In the genomic region with DNA sequence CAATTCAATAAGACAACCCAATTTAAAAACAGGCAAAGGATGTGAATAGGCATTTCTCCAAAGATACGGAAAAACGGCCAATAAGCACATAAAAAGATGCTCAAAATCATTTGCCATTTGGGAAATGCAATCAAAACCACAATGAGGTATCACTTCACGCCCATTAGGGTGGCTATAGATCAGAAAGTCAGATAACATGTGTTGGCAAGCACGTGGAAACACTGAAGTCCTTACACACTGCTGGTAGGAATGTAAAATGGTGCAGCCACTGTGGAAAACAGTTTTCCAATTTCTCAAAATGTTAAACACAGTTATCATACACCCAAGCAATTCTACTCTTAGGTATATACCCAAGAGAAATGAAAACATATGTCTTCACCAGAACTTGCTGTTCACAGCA, we compare ENCODE assay signal across 6 cellular contexts. TPM values are rescaled to one million over a fixed set of nuclear protein-coding genes. Genes with fewer than 3 reads are reported as not detected.
DNase-seq lines count a peak whose midpoint lies in the region; ATAC-seq and TF ChIP-seq lines count a peak whose summit lies in the region.
"Not testable (repeated sequence)": the region's sequence is repeated elsewhere in the genome, so short reads cannot be mapped to it uniquely, and the experiment has no call there.

No MANE protein-coding gene starts in this region.

- not testable (repeated sequence) for H3K36me3 Mint-ChIP-seq in neural progenitor cell

- H3K79me2 ChIP-seq in mammary epithelial cell (ENCODE audit: insufficient read depth, low read length), result not testable (repeated sequence)
- H3K79me2 ChIP-seq in neural progenitor cell (ENCODE audit: low read depth), result peaks cover 29% of the 10 kb centered on the region

- H3F3A ChIP-seq in neural progenitor cell (ENCODE audit: low read depth), result not testable (repeated sequence)

- not testable (repeated sequence) for H3K9me3 Mint-ChIP-seq in neural progenitor cell

- TF ChIP-seq CTCF in mammary epithelial cell (conservative IDR thresholded peaks at IDR 0.05 in 1 of 2, IDR thresholded peaks at IDR 0.05 in 1 of 2; ENCODE audit: extremely low read depth in 1 of 2, insufficient read depth in 1 of 2, low read depth in 1 of 2, low read length in 2 of 2), result peak in 1 of 2 donors; percentile 27
- not testable (repeated sequence) for TF ChIP-seq CTCF in foreskin keratinocyte (conservative IDR thresholded peaks at IDR 0.05); neural progenitor cell (IDR thresholded peaks at IDR 0.05)

- WGBS in mammary epithelial cell (ENCODE audit: low coverage, missing lambda C conversion rate), result 22% methylated on average over 4 of the region's 4 CpGs

- DNase-seq in EL (peak; percentile 0), LoVo (ENCODE audit: low spot score) (peak; percentile 0), RPMI7951 (ENCODE audit: low read depth) (peak; percentile 40), mammary epithelial cell (peak; percentile 23), foreskin keratinocyte (peak in 1 of 2 donors; percentile 53), neural progenitor cell (ENCODE audit: low spot score) (peak; percentile 0)

- not testable (repeated sequence) for H3K27me3 ChIP-seq in mammary epithelial cell (ENCODE audit: insufficient read depth, low read length); foreskin keratinocyte; neural progenitor cell

- not testable (repeated sequence) for H3K27me3 Mint-ChIP-seq in neural progenitor cell (ENCODE audit: insufficient read depth, low read depth)

- ATAC-seq in foreskin keratinocyte, result peak; percentile 12

- not testable (repeated sequence) for H3K4me3 ChIP-seq in mammary epithelial cell (replicated peaks in 1 of 3; ENCODE audit: insufficient read depth in 1 of 3, low read depth in 2 of 3, low read length in 3 of 3); neural progenitor cell

- not testable (repeated sequence) for H2AFZ ChIP-seq in mammary epithelial cell (ENCODE audit: low read depth, low read length); neural progenitor cell (replicated peaks)

- not testable (repeated sequence) for H3K4me3 Mint-ChIP-seq in neural progenitor cell

- H3K9me3 ChIP-seq in mammary epithelial cell (replicated peaks; ENCODE audit: insufficient read depth, low read length); neural progenitor cell (ENCODE audit: low read depth): not testable (repeated sequence)

- not testable (repeated sequence) for H3K27ac ChIP-seq in mammary epithelial cell (ENCODE audit: insufficient read depth, low read depth, low read length); foreskin keratinocyte; neural progenitor cell

- H3K4me1 Mint-ChIP-seq in neural progenitor cell, result not testable (repeated sequence)

- H3K9ac ChIP-seq in mammary epithelial cell (ENCODE audit: insufficient read depth, low read length); neural progenitor cell: not testable (repeated sequence)

- H3K36me3 ChIP-seq in mammary epithelial cell (ENCODE audit: insufficient read depth, low read length); neural progenitor cell: not testable (repeated sequence)

- H3K4me2 ChIP-seq in mammary epithelial cell (ENCODE audit: insufficient read depth, low read depth, low read length); neural progenitor cell: not testable (repeated sequence)

- in situ Hi-C loops in mammary epithelial cell (cut with MboI; ENCODE audit: low sequenced_read_pairs in 2 of 2), result not testable (repeated sequence)

- intact Hi-C loops in mammary epithelial cell (cut with micrococcal nuclease), result not testable (repeated sequence)

- not testable (repeated sequence) for BruUV-seq in mammary epithelial cell (replicated peaks; lab: Mats Ljungman, UMichigan)

- dilution Hi-C loops in mammary epithelial cell (cut with HindIII; ENCODE audit: low sequenced_read_pairs), result not testable (repeated sequence)

- not testable (repeated sequence) for H3K27ac Mint-ChIP-seq in neural progenitor cell

- H3K4me1 ChIP-seq in mammary epithelial cell (ENCODE audit: insufficient read depth, low read length); foreskin keratinocyte; neural progenitor cell: not testable (repeated sequence)

- H4K20me1 ChIP-seq in mammary epithelial cell (ENCODE audit: insufficient read depth, low read length), result not testable (repeated sequence)
- H4K20me1 ChIP-seq in neural progenitor cell (ENCODE audit: low read depth), result peaks cover 11% of the 10 kb centered on the region

- CTCF ChIA-PET in mammary epithelial cell (lab: Charles Lee; ENCODE audit: low non-redundant PET), result not testable (repeated sequence)

RNA-seq across cellular contexts. Expression of gene RPS17, which starts 39.5 kb away (rescaled TPM):
- total RNA-seq in RPMI7951 (2014; rRNA removed; shearing (Covaris generic)), result 5,523 and 5,603 TPM in 2 replicates
- total RNA-seq in mammary epithelial cell (1,000 to 10,000 TPM; 1,069 to 1,616 TPM), foreskin keratinocyte (3,287 and 3,560 TPM in 2 replicates), neural progenitor cell (ENCODE audit: low replicate concordance) (3,589 and 4,695 TPM in 2 replicates)
- polyA plus RNA-seq in mammary epithelial cell (4,815 TPM), foreskin keratinocyte (4,776 and 5,214 TPM in 2 replicates)
- 502 TPM for polyA minus RNA-seq in mammary epithelial cell
